24 cellular contexts compared by ENCODE assay signal in genomic region chr10:88616250-88616977, GRCh38. TPM values are rescaled to one million over a fixed set of nuclear protein-coding genes. Genes with fewer than 3 reads are reported as not detected.
DNase-seq lines count a peak whose midpoint lies in the region; ATAC-seq and TF ChIP-seq lines count a peak whose summit lies in the region.
"Had no signal": no experiment of that assay in that cellular context is flagged by ENCODE, and none has a peak within 500 bp of the region (broad histone marks: within the 10 kb centered on the region; RNA-seq: fewer than 3 reads in every experiment).

No MANE protein-coding gene starts in this region.

- H3K4me1 ChIP-seq in skeletal muscle tissue (ENCODE audit: control insufficient read depth in 3 of 3, insufficient read depth in 3 of 3, low read length in 3 of 3), result no peaks in the 10 kb centered on the region
- H3K4me1 ChIP-seq: spleen had no signal

- no peaks in the 10 kb centered on the region for H3K27me3 ChIP-seq in skeletal muscle tissue (ENCODE audit: control insufficient read depth in 3 of 3, insufficient read depth in 3 of 3, low read length in 3 of 3)
- H3K27me3 ChIP-seq: dorsolateral prefrontal cortex, ovary, spleen had no signal

- H3K27ac ChIP-seq in skeletal muscle tissue (ENCODE audit: low read depth, low read length), result peak overlapping the region; percentile 60
- H3K27ac ChIP-seq: 22Rv1, epithelial cell of prostate, ovary, spleen had no signal

- H3K9me3 ChIP-seq in skeletal muscle tissue (ENCODE audit: control insufficient read depth in 3 of 3, low read length in 3 of 3), result no peaks in the 10 kb centered on the region
- H3K9me3 ChIP-seq: ovary had no signal

- H3K4me3 ChIP-seq in skeletal muscle tissue (ENCODE audit: low read length in 3 of 3), result no peak overlapping the region
- H3K4me3 ChIP-seq: dorsolateral prefrontal cortex, ovary, spleen had no signal

- CTCF ChIA-PET in activated CD4-positive, alpha-beta T cell treated with anti-CD3 and anti-CD28 coated beads, Interleukin-2, amount 10 ng/mL, durations not matched to agents 7 days and 5 days (lab: Charles Lee), result no interaction called here

- H3K27ac Mint-ChIP-seq in activated CD4-positive, alpha-beta T cell treated with anti-CD3 and anti-CD28 coated beads, Interleukin-2, amount 10 ng/mL, durations not matched to agents 7 days and 5 days, result no peak overlapping the region
- H3K27ac Mint-ChIP-seq in nephron progenitor cell, result no peak overlapping the region
- H3K27ac Mint-ChIP-seq: activated B cell treated with CpG ODN at 0.5 μM for 24 hours; activated naive CD8-positive, alpha-beta T cell treated with anti-CD3 and anti-CD28 coated beads, Interleukin-2, amount 10 ng/mL, durations not matched to agents 7 days and 5 days; brain; CD14-positive monocyte; T-helper 1 cell treated with Interleukin-12 subunit alpha and Interleukin-12 subunit beta and Interleukin-4 antibody, amounts not matched to agents 30 μg/mL and 1 μg/mL, for 36 hours had no signal

- no peaks in the 10 kb centered on the region for H3K9me3 Mint-ChIP-seq in activated CD4-positive, alpha-beta T cell treated with anti-CD3 and anti-CD28 coated beads, Interleukin-2, amount 10 ng/mL, durations not matched to agents 7 days and 5 days
- H3K9me3 Mint-ChIP-seq in nephron progenitor cell, result no peaks in the 10 kb centered on the region
- H3K9me3 Mint-ChIP-seq: activated B cell treated with CpG ODN at 0.5 μM for 24 hours; T-helper 1 cell treated with Interleukin-12 subunit alpha and Interleukin-12 subunit beta and Interleukin-4 antibody, amounts not matched to agents 30 μg/mL and 1 μg/mL, for 36 hours had no signal

- no peak for TF ChIP-seq CTCF in nephron progenitor cell (IDR thresholded peaks at IDR 0.05)

- peak; percentile 36 for DNase-seq in DMS 273 (lab: John Stamatoyannopoulos, UW; ENCODE audit: unreplicated experiment)
- no peak for DNase-seq in DMS 273 treated with DMSO at 0.1 percent for 48 hours (lab: John Stamatoyannopoulos, UW)
- peak; percentile 7 for DNase-seq in astrocyte of the hippocampus (ENCODE audit: low read depth, low spot score)
- DNase-seq in islet precursor cell, result peak; percentile 46
- DNase-seq in activated CD4-positive, alpha-beta T cell treated with anti-CD3 and anti-CD28 coated beads, Interleukin-2, amount 10 ng/mL, durations not matched to agents 7 days and 5 days, result no peak
- no peak for DNase-seq in nephron progenitor cell
- DNase-seq: activated B cell treated with CpG ODN at 0.5 μM for 24 hours; activated naive CD8-positive, alpha-beta T cell treated with anti-CD3 and anti-CD28 coated beads, Interleukin-2, amount 10 ng/mL, durations not matched to agents 7 days and 5 days; foreskin melanocyte; MM.1S; NCI-H1930; NCI-H345; spleen had no signal

- H3K4me1 Mint-ChIP-seq in activated CD4-positive, alpha-beta T cell treated with anti-CD3 and anti-CD28 coated beads, Interleukin-2, amount 10 ng/mL, durations not matched to agents 7 days and 5 days, result no peaks in the 10 kb centered on the region
- H3K4me1 Mint-ChIP-seq in nephron progenitor cell, result no peaks in the 10 kb centered on the region
- H3K4me1 Mint-ChIP-seq: activated B cell treated with CpG ODN at 0.5 μM for 24 hours; activated naive CD8-positive, alpha-beta T cell treated with anti-CD3 and anti-CD28 coated beads, Interleukin-2, amount 10 ng/mL, durations not matched to agents 7 days and 5 days; brain; CD14-positive monocyte had no signal

- no peaks in the 10 kb centered on the region for H3K36me3 ChIP-seq in skeletal muscle tissue (ENCODE audit: control insufficient read depth in 3 of 3, insufficient read depth in 3 of 3, low read length in 3 of 3)
- H3K36me3 ChIP-seq: ovary, spleen had no signal

- H3K9ac ChIP-seq in skeletal muscle tissue (ENCODE audit: low read depth in 1 of 3, low read length in 3 of 3), result no peak overlapping the region

- POLR2A ChIA-PET in activated CD4-positive, alpha-beta T cell treated with anti-CD3 and anti-CD28 coated beads, Interleukin-2, amount 10 ng/mL, durations not matched to agents 7 days and 5 days (lab: Charles Lee), result no interaction called here

- H3K36me3 Mint-ChIP-seq in activated CD4-positive, alpha-beta T cell treated with anti-CD3 and anti-CD28 coated beads, Interleukin-2, amount 10 ng/mL, durations not matched to agents 7 days and 5 days (ENCODE audit: low read depth), result no peaks in the 10 kb centered on the region
- H3K36me3 Mint-ChIP-seq in nephron progenitor cell (ENCODE audit: low read depth), result no peaks in the 10 kb centered on the region
- H3K36me3 Mint-ChIP-seq: brain, CD14-positive monocyte had no signal

- no peak for ATAC-seq in GM21447 (IDR thresholded peaks at IDR 0.05; ENCODE audit: unreplicated experiment)

- no peak overlapping the region for H3K4me3 Mint-ChIP-seq in activated CD4-positive, alpha-beta T cell treated with anti-CD3 and anti-CD28 coated beads, Interleukin-2, amount 10 ng/mL, durations not matched to agents 7 days and 5 days
- H3K4me3 Mint-ChIP-seq in nephron progenitor cell, result no peak overlapping the region
- H3K4me3 Mint-ChIP-seq: activated B cell treated with CpG ODN at 0.5 μM for 24 hours; activated naive CD8-positive, alpha-beta T cell treated with anti-CD3 and anti-CD28 coated beads, Interleukin-2, amount 10 ng/mL, durations not matched to agents 7 days and 5 days; brain; CD14-positive monocyte; T-helper 1 cell treated with Interleukin-12 subunit alpha and Interleukin-12 subunit beta and Interleukin-4 antibody, amounts not matched to agents 30 μg/mL and 1 μg/mL, for 36 hours had no signal

- peaks cover 3% of the 10 kb centered on the region for H3K27me3 Mint-ChIP-seq in activated CD4-positive, alpha-beta T cell treated with anti-CD3 and anti-CD28 coated beads, Interleukin-2, amount 10 ng/mL, durations not matched to agents 7 days and 5 days
- no peaks in the 10 kb centered on the region for H3K27me3 Mint-ChIP-seq in nephron progenitor cell (ENCODE audit: low read depth, poor library complexity)
- H3K27me3 Mint-ChIP-seq: activated B cell treated with CpG ODN at 0.5 μM for 24 hours, brain had no signal

RNA-seq across cellular contexts. Expression of gene LIPJ, which starts 29.9 kb away (rescaled TPM):
- total RNA-seq in skeletal muscle tissue, result 0.52 TPM
- total RNA-seq in activated CD4-positive, alpha-beta T cell treated with anti-CD3 and anti-CD28 coated beads, Interleukin-2, amount 10 ng/mL, durations not matched to agents 7 days and 5 days, result not detected
- total RNA-seq: H1 had no signal

RNA-seq across cellular contexts. Expression of gene RNLS, which starts 33.3 kb away (rescaled TPM):
- total RNA-seq in skeletal muscle tissue, result 4.7 TPM
- total RNA-seq in activated CD4-positive, alpha-beta T cell treated with anti-CD3 and anti-CD28 coated beads, Interleukin-2, amount 10 ng/mL, durations not matched to agents 7 days and 5 days, result 1 to 10 TPM; 1.2 to 1.8 TPM

RNA-seq across cellular contexts. Expression of gene LIPF, which starts 47.8 kb away (rescaled TPM):
- total RNA-seq in skeletal muscle tissue, result not detected
- total RNA-seq in activated CD4-positive, alpha-beta T cell treated with anti-CD3 and anti-CD28 coated beads, Interleukin-2, amount 10 ng/mL, durations not matched to agents 7 days and 5 days, result not detected
- total RNA-seq: activated B cell treated with CpG ODN at 0.5 μM for 24 hours; activated naive CD8-positive, alpha-beta T cell treated with anti-CD3 and anti-CD28 coated beads, Interleukin-2, amount 10 ng/mL, durations not matched to agents 7 days and 5 days; H1; liver; ovary; spleen had no signal

Comparison
In these comparisons a context has a peak if more than half of its experiments do, and no peak if none do; other contexts are left out.
1. DNase-seq: peak in DMS 273 (single experiment), astrocyte of the hippocampus (single experiment) and islet precursor cell (single experiment); none in DMS 273 treated with DMSO at 0.1 percent for 48 hours (single experiment), activated CD4-positive, alpha-beta T cell treated with anti-CD3 and anti-CD28 coated beads, Interleukin-2, amount 10 ng/mL, durations not matched to agents 7 days and 5 days (single experiment) and nephron progenitor cell (single experiment).